1 cellular context compared by ENCODE assay signal in the genomic region with DNA sequence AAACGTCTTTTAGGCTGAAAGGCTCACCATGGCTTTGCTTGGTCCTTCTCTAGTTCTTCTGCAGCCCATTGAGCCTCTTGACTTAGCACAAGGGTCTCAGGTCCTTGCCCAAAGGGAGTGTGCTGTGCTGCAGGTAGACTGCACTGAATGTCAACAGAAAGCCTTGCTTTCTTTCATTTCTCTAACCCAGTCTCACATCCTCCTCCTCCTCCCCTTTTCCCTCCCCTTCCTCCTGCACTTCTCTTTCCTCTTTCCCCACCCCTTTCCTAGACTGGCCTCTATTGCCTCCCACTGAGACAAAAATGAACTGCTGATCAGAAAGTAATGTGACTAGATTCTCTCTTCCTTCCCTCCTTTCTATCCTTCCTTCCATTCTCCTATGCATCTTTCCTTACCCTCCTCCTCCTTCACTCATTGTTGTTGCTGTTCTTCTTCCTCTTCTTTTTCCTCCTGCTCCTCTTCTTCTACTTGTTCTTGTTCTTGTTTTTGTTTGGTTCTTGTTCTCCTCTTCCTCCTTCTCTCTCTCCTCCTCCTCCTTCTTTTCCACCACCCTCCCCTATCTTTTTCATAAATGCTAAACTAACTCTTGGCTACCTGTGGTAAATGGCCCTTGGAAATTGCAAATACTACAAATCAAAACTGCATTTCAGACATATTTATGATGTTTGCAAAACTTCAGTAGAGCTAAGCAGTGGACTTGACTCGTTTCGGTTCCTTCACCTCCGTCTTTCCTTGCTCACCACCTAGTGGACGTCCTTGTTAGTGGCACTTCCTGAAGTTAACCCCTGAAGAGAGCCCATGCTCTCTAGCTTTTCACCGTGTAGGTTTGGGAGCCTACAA.
A peak's percentile ranks its signal among the peaks of the same experiment; 100 is the strongest.
TF ChIP-seq lines count a peak whose summit lies in the region.

A gene (minus strand): TSS at position 152 of the 840 bp plus-strand sequence. CDS start 122 bp downstream, at position 30.

TF ChIP-seq in GM12878, 131 proteins besides CTCF, POLR2A, EP300 and RAD21 (continued from another document and continues in another):
- TF ChIP-seq, protein P1, sequence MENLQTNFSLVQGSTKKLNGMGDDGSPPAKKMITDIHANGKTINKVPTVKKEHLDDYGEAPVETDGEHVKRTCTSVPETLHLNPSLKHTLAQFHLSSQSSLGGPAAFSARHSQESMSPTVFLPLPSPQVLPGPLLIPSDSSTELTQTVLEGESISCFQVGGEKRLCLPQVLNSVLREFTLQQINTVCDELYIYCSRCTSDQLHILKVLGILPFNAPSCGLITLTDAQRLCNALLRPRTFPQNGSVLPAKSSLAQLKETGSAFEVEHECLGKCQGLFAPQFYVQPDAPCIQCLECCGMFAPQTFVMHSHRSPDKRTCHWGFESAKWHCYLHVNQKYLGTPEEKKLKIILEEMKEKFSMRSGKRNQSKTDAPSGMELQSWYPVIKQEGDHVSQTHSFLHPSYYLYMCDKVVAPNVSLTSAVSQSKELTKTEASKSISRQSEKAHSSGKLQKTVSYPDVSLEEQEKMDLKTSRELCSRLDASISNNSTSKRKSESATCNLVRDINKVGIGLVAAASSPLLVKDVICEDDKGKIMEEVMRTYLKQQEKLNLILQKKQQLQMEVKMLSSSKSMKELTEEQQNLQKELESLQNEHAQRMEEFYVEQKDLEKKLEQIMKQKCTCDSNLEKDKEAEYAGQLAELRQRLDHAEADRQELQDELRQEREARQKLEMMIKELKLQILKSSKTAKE (IDR thresholded peaks at IDR 0.05; ENCODE audit: low read depth, poor library complexity, severe bottlenecking) = no peak
- TF ChIP-seq RCOR1 (conservative IDR thresholded peaks at IDR 0.05; ENCODE audit: low read depth, low read length) = no peak
- TF ChIP-seq MTA2 (IDR thresholded peaks at IDR 0.05; ENCODE audit: low read depth) = no peak; the same call in 1 of the 2 replicates
- 0 out of 2 replicates have a peak, but pooled peaks have one; percentile 4 for TF ChIP-seq RUNX3 (IDR thresholded peaks at IDR 0.05; ENCODE audit: low read length)
- TF ChIP-seq NFYA (IDR thresholded peaks at IDR 0.05; ENCODE audit: borderline replicate concordance, low read depth, low read length) = no peak
- TF ChIP-seq, protein P2, sequence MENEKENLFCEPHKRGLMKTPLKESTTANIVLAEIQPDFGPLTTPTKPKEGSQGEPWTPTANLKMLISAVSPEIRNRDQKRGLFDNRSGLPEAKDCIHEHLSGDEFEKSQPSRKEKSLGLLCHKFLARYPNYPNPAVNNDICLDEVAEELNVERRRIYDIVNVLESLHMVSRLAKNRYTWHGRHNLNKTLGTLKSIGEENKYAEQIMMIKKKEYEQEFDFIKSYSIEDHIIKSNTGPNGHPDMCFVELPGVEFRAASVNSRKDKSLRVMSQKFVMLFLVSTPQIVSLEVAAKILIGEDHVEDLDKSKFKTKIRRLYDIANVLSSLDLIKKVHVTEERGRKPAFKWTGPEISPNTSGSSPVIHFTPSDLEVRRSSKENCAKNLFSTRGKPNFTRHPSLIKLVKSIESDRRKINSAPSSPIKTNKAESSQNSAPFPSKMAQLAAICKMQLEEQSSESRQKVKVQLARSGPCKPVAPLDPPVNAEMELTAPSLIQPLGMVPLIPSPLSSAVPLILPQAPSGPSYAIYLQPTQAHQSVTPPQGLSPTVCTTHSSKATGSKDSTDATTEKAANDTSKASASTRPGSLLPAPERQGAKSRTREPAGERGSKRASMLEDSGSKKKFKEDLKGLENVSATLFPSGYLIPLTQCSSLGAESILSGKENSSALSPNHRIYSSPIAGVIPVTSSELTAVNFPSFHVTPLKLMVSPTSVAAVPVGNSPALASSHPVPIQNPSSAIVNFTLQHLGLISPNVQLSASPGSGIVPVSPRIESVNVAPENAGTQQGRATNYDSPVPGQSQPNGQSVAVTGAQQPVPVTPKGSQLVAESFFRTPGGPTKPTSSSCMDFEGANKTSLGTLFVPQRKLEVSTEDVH (IDR thresholded peaks at IDR 0.05; ENCODE audit: low read depth, partially characterized antibody) = no peak
- TF ChIP-seq SIN3A (IDR thresholded peaks at IDR 0.05; ENCODE audit: low read depth, low read length) = no peak
- TF ChIP-seq FOXM1 (IDR thresholded peaks at IDR 0.05; ENCODE audit: low read depth, low read length) = peak; percentile 37; the same call in 1 of the 2 replicates
- no peak for TF ChIP-seq ZNF274 (IDR thresholded peaks at IDR 0.05; ENCODE audit: insufficient read depth, insufficient read length)
- no peak for TF ChIP-seq SMAD1 (IDR thresholded peaks at IDR 0.05; ENCODE audit: low read depth, partially characterized antibody)
- no peak for TF ChIP-seq RAD51 (IDR thresholded peaks at IDR 0.05)
- peak; percentile 69 for TF ChIP-seq EED (IDR thresholded peaks at IDR 0.05; ENCODE audit: low read depth)
- TF ChIP-seq KAT2A (conservative IDR thresholded peaks at IDR 0.05; ENCODE audit: control insufficient read depth, low read depth, low read length) = no peak
- TF ChIP-seq, protein P3, sequence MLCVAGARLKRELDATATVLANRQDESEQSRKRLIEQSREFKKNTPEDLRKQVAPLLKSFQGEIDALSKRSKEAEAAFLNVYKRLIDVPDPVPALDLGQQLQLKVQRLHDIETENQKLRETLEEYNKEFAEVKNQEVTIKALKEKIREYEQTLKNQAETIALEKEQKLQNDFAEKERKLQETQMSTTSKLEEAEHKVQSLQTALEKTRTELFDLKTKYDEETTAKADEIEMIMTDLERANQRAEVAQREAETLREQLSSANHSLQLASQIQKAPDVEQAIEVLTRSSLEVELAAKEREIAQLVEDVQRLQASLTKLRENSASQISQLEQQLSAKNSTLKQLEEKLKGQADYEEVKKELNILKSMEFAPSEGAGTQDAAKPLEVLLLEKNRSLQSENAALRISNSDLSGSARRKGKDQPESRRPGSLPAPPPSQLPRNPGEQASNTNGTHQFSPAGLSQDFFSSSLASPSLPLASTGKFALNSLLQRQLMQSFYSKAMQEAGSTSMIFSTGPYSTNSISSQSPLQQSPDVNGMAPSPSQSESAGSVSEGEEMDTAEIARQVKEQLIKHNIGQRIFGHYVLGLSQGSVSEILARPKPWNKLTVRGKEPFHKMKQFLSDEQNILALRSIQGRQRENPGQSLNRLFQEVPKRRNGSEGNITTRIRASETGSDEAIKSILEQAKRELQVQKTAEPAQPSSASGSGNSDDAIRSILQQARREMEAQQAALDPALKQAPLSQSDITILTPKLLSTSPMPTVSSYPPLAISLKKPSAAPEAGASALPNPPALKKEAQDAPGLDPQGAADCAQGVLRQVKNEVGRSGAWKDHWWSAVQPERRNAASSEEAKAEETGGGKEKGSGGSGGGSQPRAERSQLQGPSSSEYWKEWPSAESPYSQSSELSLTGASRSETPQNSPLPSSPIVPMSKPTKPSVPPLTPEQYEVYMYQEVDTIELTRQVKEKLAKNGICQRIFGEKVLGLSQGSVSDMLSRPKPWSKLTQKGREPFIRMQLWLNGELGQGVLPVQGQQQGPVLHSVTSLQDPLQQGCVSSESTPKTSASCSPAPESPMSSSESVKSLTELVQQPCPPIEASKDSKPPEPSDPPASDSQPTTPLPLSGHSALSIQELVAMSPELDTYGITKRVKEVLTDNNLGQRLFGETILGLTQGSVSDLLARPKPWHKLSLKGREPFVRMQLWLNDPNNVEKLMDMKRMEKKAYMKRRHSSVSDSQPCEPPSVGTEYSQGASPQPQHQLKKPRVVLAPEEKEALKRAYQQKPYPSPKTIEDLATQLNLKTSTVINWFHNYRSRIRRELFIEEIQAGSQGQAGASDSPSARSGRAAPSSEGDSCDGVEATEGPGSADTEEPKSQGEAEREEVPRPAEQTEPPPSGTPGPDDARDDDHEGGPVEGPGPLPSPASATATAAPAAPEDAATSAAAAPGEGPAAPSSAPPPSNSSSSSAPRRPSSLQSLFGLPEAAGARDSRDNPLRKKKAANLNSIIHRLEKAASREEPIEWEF (IDR thresholded peaks at IDR 0.05; ENCODE audit: insufficient replicate concordance, low read depth, low read length) = no peak
- no peak for TF ChIP-seq NRF1 (conservative IDR thresholded peaks at IDR 0.05; ENCODE audit: low read depth, low read length)
- TF ChIP-seq, protein P4, sequence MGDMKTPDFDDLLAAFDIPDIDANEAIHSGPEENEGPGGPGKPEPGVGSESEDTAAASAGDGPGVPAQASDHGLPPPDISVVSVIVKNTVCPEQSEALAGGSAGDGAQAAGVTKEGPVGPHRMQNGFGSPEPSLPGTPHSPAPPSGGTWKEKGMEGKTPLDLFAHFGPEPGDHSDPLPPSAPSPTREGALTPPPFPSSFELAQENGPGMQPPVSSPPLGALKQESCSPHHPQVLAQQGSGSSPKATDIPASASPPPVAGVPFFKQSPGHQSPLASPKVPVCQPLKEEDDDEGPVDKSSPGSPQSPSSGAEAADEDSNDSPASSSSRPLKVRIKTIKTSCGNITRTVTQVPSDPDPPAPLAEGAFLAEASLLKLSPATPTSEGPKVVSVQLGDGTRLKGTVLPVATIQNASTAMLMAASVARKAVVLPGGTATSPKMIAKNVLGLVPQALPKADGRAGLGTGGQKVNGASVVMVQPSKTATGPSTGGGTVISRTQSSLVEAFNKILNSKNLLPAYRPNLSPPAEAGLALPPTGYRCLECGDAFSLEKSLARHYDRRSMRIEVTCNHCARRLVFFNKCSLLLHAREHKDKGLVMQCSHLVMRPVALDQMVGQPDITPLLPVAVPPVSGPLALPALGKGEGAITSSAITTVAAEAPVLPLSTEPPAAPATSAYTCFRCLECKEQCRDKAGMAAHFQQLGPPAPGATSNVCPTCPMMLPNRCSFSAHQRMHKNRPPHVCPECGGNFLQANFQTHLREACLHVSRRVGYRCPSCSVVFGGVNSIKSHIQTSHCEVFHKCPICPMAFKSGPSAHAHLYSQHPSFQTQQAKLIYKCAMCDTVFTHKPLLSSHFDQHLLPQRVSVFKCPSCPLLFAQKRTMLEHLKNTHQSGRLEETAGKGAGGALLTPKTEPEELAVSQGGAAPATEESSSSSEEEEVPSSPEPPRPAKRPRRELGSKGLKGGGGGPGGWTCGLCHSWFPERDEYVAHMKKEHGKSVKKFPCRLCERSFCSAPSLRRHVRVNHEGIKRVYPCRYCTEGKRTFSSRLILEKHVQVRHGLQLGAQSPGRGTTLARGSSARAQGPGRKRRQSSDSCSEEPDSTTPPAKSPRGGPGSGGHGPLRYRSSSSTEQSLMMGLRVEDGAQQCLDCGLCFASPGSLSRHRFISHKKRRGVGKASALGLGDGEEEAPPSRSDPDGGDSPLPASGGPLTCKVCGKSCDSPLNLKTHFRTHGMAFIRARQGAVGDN (IDR thresholded peaks at IDR 0.05) = no peak
- no peak for TF ChIP-seq EZH2 (IDR thresholded peaks at IDR 0.05; ENCODE audit: borderline replicate concordance, control insufficient read depth, low read depth, low read length)
- TF ChIP-seq, protein P5, sequence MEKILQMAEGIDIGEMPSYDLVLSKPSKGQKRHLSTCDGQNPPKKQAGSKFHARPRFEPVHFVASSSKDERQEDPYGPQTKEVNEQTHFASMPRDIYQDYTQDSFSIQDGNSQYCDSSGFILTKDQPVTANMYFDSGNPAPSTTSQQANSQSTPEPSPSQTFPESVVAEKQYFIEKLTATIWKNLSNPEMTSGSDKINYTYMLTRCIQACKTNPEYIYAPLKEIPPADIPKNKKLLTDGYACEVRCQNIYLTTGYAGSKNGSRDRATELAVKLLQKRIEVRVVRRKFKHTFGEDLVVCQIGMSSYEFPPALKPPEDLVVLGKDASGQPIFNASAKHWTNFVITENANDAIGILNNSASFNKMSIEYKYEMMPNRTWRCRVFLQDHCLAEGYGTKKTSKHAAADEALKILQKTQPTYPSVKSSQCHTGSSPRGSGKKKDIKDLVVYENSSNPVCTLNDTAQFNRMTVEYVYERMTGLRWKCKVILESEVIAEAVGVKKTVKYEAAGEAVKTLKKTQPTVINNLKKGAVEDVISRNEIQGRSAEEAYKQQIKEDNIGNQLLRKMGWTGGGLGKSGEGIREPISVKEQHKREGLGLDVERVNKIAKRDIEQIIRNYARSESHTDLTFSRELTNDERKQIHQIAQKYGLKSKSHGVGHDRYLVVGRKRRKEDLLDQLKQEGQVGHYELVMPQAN (conservative IDR thresholded peaks at IDR 0.05) = no peak
- no peak for TF ChIP-seq NFIC (IDR thresholded peaks at IDR 0.05; ENCODE audit: low read depth, low read length)
- TF ChIP-seq, protein P6, sequence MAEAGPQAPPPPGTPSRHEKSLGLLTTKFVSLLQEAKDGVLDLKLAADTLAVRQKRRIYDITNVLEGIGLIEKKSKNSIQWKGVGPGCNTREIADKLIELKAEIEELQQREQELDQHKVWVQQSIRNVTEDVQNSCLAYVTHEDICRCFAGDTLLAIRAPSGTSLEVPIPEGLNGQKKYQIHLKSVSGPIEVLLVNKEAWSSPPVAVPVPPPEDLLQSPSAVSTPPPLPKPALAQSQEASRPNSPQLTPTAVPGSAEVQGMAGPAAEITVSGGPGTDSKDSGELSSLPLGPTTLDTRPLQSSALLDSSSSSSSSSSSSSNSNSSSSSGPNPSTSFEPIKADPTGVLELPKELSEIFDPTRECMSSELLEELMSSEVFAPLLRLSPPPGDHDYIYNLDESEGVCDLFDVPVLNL (IDR thresholded peaks at IDR 0.05; ENCODE audit: low read depth, low read length) = no peak
- no peak for TF ChIP-seq NFXL1 (IDR thresholded peaks at IDR 0.05; ENCODE audit: borderline replicate concordance)
- TF ChIP-seq CBX5 (IDR thresholded peaks at IDR 0.05; ENCODE audit: low read depth) = 0 out of 2 replicates have a peak, but pooled peaks have one; percentile 18
- TF ChIP-seq SP1 (IDR thresholded peaks at IDR 0.05; ENCODE audit: low read depth, low read length) = no peak
- TF ChIP-seq BMI1 (IDR thresholded peaks at IDR 0.05; ENCODE audit: borderline replicate concordance) = no peak
- TF ChIP-seq, protein P7, sequence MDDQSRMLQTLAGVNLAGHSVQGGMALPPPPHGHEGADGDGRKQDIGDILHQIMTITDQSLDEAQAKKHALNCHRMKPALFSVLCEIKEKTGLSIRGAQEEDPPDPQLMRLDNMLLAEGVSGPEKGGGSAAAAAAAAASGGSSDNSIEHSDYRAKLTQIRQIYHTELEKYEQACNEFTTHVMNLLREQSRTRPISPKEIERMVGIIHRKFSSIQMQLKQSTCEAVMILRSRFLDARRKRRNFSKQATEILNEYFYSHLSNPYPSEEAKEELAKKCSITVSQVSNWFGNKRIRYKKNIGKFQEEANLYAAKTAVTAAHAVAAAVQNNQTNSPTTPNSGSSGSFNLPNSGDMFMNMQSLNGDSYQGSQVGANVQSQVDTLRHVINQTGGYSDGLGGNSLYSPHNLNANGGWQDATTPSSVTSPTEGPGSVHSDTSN (IDR thresholded peaks at IDR 0.05; ENCODE audit: insufficient replicate concordance, low read depth, low read length) = no peak
- no peak for TF ChIP-seq PAX5 (IDR thresholded peaks at IDR 0.05; ENCODE audit: borderline replicate concordance, low read depth, low read length)
- TF ChIP-seq WRNIP1 (IDR thresholded peaks at IDR 0.05; ENCODE audit: borderline replicate concordance, low read depth, low read length) = no peak
- peak; percentile 75; the same call in 1 of the 2 replicates for TF ChIP-seq YBX1 (IDR thresholded peaks at IDR 0.05)
- TF ChIP-seq, protein P8, sequence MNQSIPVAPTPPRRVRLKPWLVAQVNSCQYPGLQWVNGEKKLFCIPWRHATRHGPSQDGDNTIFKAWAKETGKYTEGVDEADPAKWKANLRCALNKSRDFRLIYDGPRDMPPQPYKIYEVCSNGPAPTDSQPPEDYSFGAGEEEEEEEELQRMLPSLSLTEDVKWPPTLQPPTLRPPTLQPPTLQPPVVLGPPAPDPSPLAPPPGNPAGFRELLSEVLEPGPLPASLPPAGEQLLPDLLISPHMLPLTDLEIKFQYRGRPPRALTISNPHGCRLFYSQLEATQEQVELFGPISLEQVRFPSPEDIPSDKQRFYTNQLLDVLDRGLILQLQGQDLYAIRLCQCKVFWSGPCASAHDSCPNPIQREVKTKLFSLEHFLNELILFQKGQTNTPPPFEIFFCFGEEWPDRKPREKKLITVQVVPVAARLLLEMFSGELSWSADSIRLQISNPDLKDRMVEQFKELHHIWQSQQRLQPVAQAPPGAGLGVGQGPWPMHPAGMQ (IDR thresholded peaks at IDR 0.05; ENCODE audit: borderline replicate concordance) = no peak
- TF ChIP-seq NR2C2 (IDR thresholded peaks at IDR 0.05; ENCODE audit: borderline replicate concordance, control insufficient read depth, insufficient read length, low read depth) = no peak
- 0 out of 2 replicates have a peak, but pooled peaks have one; percentile 15 for TF ChIP-seq CHD2 (IDR thresholded peaks at IDR 0.05; ENCODE audit: borderline replicate concordance, low read depth, low read length)
- TF ChIP-seq MYB (IDR thresholded peaks at IDR 0.05; ENCODE audit: borderline replicate concordance, low read depth, low read length) = no peak
- no peak for TF ChIP-seq HCFC1 (IDR thresholded peaks at IDR 0.05; ENCODE audit: low read length)
